Comparison of ENCODE assay signal across 9 cellular contexts in genomic region chr1:169312084-169312954, GRCh38. TPM values are rescaled to one million over a fixed set of nuclear protein-coding genes. Genes with fewer than 3 reads are reported as not detected.
DNase-seq lines count a peak whose midpoint lies in the region; ATAC-seq and TF ChIP-seq lines count a peak whose summit lies in the region.
"Had no signal": no experiment of that assay in that cellular context is flagged by ENCODE, and none has a peak within 500 bp of the region (broad histone marks: within the 10 kb centered on the region; RNA-seq: fewer than 3 reads in every experiment).

No MANE protein-coding gene starts in this region.

- no peak for TF ChIP-seq CTCF in IMR-90 (conservative IDR thresholded peaks at IDR 0.05; ENCODE audit: low read depth, low read length)
- TF ChIP-seq CTCF in fibroblast of lung (conservative IDR thresholded peaks at IDR 0.05 in 1 of 2, IDR thresholded peaks at IDR 0.05 in 1 of 2; ENCODE audit: low read depth in 1 of 2, low read length in 2 of 2) = no peak

- H2BK15ac ChIP-seq in IMR-90 (ENCODE audit: low read depth, low read length) = no peak overlapping the region

- no TSS peak for BruUV-seq in IMR-90 (replicated peaks; lab: Mats Ljungman, UMichigan)

- in situ Hi-C loops in IMR-90 (cut with MboI; ENCODE audit: low sequenced_read_pairs) = no loop called here

- no peak overlapping the region for H3K27ac Mint-ChIP-seq in stimulated activated naive B cell treated with anti-CD40 and anti-IgM and Interleukin-4, amounts not matched to agents 10 μg/mL and 1 μg/mL and 100 μg/mL, for 72 hours

- no peak overlapping the region for H2AK9ac ChIP-seq in IMR-90 (replicated peaks; ENCODE audit: low read depth, low read length, poor library complexity)

- H2BK120ac ChIP-seq in IMR-90 (ENCODE audit: low read depth, low read length) = peak overlapping the region; percentile 11; the same call in 1 of the 2 replicates

- no peak overlapping the region for H3K4me3 Mint-ChIP-seq in stimulated activated naive B cell treated with anti-CD40 and anti-IgM and Interleukin-4, amounts not matched to agents 10 μg/mL and 1 μg/mL and 100 μg/mL, for 72 hours

- H3K9me3 ChIP-seq in IMR-90 (ENCODE audit: control insufficient read depth, insufficient read depth, low read length) = no peaks in the 10 kb centered on the region
- no peaks in the 10 kb centered on the region for H3K9me3 ChIP-seq in fibroblast of lung (ENCODE audit: control insufficient read depth, insufficient read depth, low read depth, low read length)
- H3K9me3 ChIP-seq: pancreas had no signal

- H3K4me3 ChIP-seq in IMR-90 (ENCODE audit: insufficient read depth, low read depth, low read length) (no peak overlapping the region), fibroblast of lung (replicated peaks in 1 of 4; ENCODE audit: control extremely low read depth in 1 of 4, insufficient read depth in 1 of 4, low read depth in 3 of 4, low read length in 4 of 4) (no peak overlapping the region)
- H3K4me3 ChIP-seq: pancreas had no signal

- peaks cover 7 to 14% of the 10 kb centered on the region in 2 donors for H3K36me3 Mint-ChIP-seq in stimulated activated naive B cell treated with anti-CD40 and anti-IgM and Interleukin-4, amounts not matched to agents 10 μg/mL and 1 μg/mL and 100 μg/mL, for 72 hours

- H3K27me3 ChIP-seq in IMR-90 (ENCODE audit: control insufficient read depth, insufficient read depth, low read length) (no peaks in the 10 kb centered on the region), fibroblast of lung (ENCODE audit: control insufficient read depth, insufficient read depth, low read length) (no peaks in the 10 kb centered on the region)
- H3K27me3 ChIP-seq: pancreas had no signal

- H3K23ac ChIP-seq in IMR-90 (ENCODE audit: low read depth, low read length) = no peak overlapping the region

- H2BK20ac ChIP-seq in IMR-90 (ENCODE audit: low read depth, low read length) = no peak overlapping the region

- no peak overlapping the region for H2BK5ac ChIP-seq in IMR-90 (ENCODE audit: low read depth, low read length, poor library complexity, severe bottlenecking)

- H3K27ac ChIP-seq in IMR-90 (ENCODE audit: insufficient read depth, low read length) (no peak overlapping the region; the same call in 1 of the 2 replicates), fibroblast of lung (ENCODE audit: insufficient read depth, low read length) (peak overlapping the region; percentile 67)
- H3K27ac ChIP-seq: pancreas had no signal

- POLR2A ChIA-PET in IMR-90 (lab: Charles Lee; ENCODE audit: unreplicated experiment) = no interaction called here

- no peaks in the 10 kb centered on the region for H4K20me1 ChIP-seq in IMR-90 (ENCODE audit: insufficient read depth, low read length)
- H4K20me1 ChIP-seq in fibroblast of lung (ENCODE audit: control insufficient read depth, extremely low read depth, insufficient read depth, low read length) = no peaks in the 10 kb centered on the region

- TF ChIP-seq RAD21 in IMR-90 (IDR thresholded peaks at IDR 0.05; ENCODE audit: low read length) = no peak

- H3K9me3 Mint-ChIP-seq in stimulated activated naive B cell treated with anti-CD40 and anti-IgM and Interleukin-4, amounts not matched to agents 10 μg/mL and 1 μg/mL and 100 μg/mL, for 72 hours = no peaks in the 10 kb centered on the region

- peak; percentile 96 for ATAC-seq in IMR-90 (ENCODE audit: low read depth)
- ATAC-seq in stimulated activated naive B cell treated with anti-CD40 and anti-IgM and Interleukin-4, amounts not matched to agents 10 μg/mL and 1 μg/mL and 100 μg/mL, for 72 hours (replicated peaks) = peak; percentile 52 to 69

- H4K8ac ChIP-seq in IMR-90 (ENCODE audit: low read depth in 2 of 2, low read length in 2 of 2) = no peak overlapping the region

- intact Hi-C loops in IMR-90 (cut with micrococcal nuclease) = no loop called here

- H3K4me1 ChIP-seq in IMR-90 (ENCODE audit: control insufficient read depth, insufficient read depth, low read length) (peaks cover 2% of the 10 kb centered on the region; the same call in 1 of the 2 replicates), fibroblast of lung (ENCODE audit: control insufficient read depth, extremely low read depth, insufficient read depth, low read length) (peaks cover 6% of the 10 kb centered on the region)
- H3K4me1 ChIP-seq: pancreas had no signal

- H3K79me2 ChIP-seq in fibroblast of lung (ENCODE audit: control insufficient read depth, insufficient read depth, low read length) = no peaks in the 10 kb centered on the region

- DNase-seq in GM03348 (ENCODE audit: low spot score) = peak; percentile 77
- peak; percentile 98 for DNase-seq in IMR-90
- DNase-seq in activated CD4-positive, CD25-positive, alpha-beta regulatory T cell treated with anti-CD3 and anti-CD28 coated beads, Interleukin-2, amount 50 U/mL, for 72 hours = peak; percentile 36
- peak; percentile 92 to 99 for DNase-seq in fibroblast of lung (ENCODE audit: low read depth in 2 of 2)
- DNase-seq in stimulated activated naive B cell treated with anti-CD40 and anti-IgM and Interleukin-4, amounts not matched to agents 10 μg/mL and 1 μg/mL and 100 μg/mL, for 72 hours = no peak
- DNase-seq in D341Med (ENCODE audit: low spot score) = no peak
- DNase-seq in NCI-H146 (lab: John Stamatoyannopoulos, UW) = no peak
- DNase-seq in NCI-H1436 (lab: John Stamatoyannopoulos, UW) = no peak
- DNase-seq: pancreas had no signal

- H3K9me1 ChIP-seq in IMR-90 (ENCODE audit: insufficient read depth, low read length) = no peaks in the 10 kb centered on the region

- H3K27me3 Mint-ChIP-seq in stimulated activated naive B cell treated with anti-CD40 and anti-IgM and Interleukin-4, amounts not matched to agents 10 μg/mL and 1 μg/mL and 100 μg/mL, for 72 hours = no peaks in the 10 kb centered on the region

- no peak overlapping the region for H3K18ac ChIP-seq in IMR-90 (ENCODE audit: low read depth, low read length)

- TF ChIP-seq POLR2A in IMR-90 (IDR thresholded peaks at IDR 0.05; ENCODE audit: low read depth, low read length) = no peak

- H2AFZ ChIP-seq in IMR-90 (replicated peaks; ENCODE audit: low read length, poor library complexity) = no peak overlapping the region
- peak overlapping the region; percentile 26 for H2AFZ ChIP-seq in fibroblast of lung (ENCODE audit: low read length)

- H3K36me3 ChIP-seq in IMR-90 (ENCODE audit: control insufficient read depth, insufficient read depth, low read length) (no peaks in the 10 kb centered on the region), fibroblast of lung (ENCODE audit: control insufficient read depth, insufficient read depth, low read length) (no peaks in the 10 kb centered on the region)
- H3K36me3 ChIP-seq: pancreas had no signal

- 0 out of 4 replicates have a peak, but pooled peaks cover 0 to 3% of the 10 kb centered on the region in 2 experiments for H3K79me1 ChIP-seq in IMR-90 (ENCODE audit: low read depth in 1 of 2, low read length in 2 of 2)

- WGBS in IMR-90 (ENCODE audit: extremely low coverage in 2 of 2, insufficient read length in 1 of 2), 2 experiments = no CpG with 5 or more reads among the region's 5 CpGs

- no peak overlapping the region for H4K91ac ChIP-seq in IMR-90 (ENCODE audit: insufficient read depth, low read depth, low read length)

- 0 out of 2 replicates have a peak overlapping the region, but pooled peaks have one; percentile 8 for H3K14ac ChIP-seq in IMR-90 (replicated peaks; ENCODE audit: low read depth, low read length)

- 0 out of 2 replicates have a peak overlapping the region, but pooled peaks have one; percentile 7 for H3K4ac ChIP-seq in IMR-90 (ENCODE audit: low read depth, low read length)

- no peak overlapping the region for H4K5ac ChIP-seq in IMR-90 (ENCODE audit: low read depth, low read length)

- no peak overlapping the region for H3K56ac ChIP-seq in IMR-90 (ENCODE audit: extremely low read depth, insufficient read depth, low read length)

- dilution Hi-C loops in IMR-90 (cut with HindIII; ENCODE audit: low sequenced_read_pairs, unreplicated experiment) = no loop called here

- H3K9ac ChIP-seq in IMR-90 (ENCODE audit: low read depth, low read length) = no peak overlapping the region
- no peak overlapping the region for H3K9ac ChIP-seq in fibroblast of lung (ENCODE audit: insufficient read depth, low read length)

- H3K4me1 Mint-ChIP-seq in stimulated activated naive B cell treated with anti-CD40 and anti-IgM and Interleukin-4, amounts not matched to agents 10 μg/mL and 1 μg/mL and 100 μg/mL, for 72 hours = peaks cover 7% of the 10 kb centered on the region in 2 donors

- H2AK5ac ChIP-seq in IMR-90 (ENCODE audit: low read depth, low read length) = no peak overlapping the region

- CTCF ChIA-PET in IMR-90 (lab: Yijun Ruan, JAX) = interaction anchor here (0.7 kb wide), 1 partner anchor 10 kb away, joined by 3 read pairs; no protein-coding TSS in a partner anchor

- peak overlapping the region; percentile 21; the same call in 1 of the 2 replicates for H3K4me2 ChIP-seq in IMR-90 (ENCODE audit: low read depth, low read length)
- peak overlapping the region; percentile 64 for H3K4me2 ChIP-seq in fibroblast of lung (ENCODE audit: extremely low read depth, insufficient read depth, low read length)

TF ChIP-seq in IMR-90, 13 proteins besides CTCF, POLR2A, EP300 and RAD21 (continues in another document):
- TF ChIP-seq CEBPB (IDR thresholded peaks at IDR 0.05; ENCODE audit: low read depth, low read length) (peak; percentile 65; the same call in 1 of the 2 replicates), USF2 (IDR thresholded peaks at IDR 0.05; ENCODE audit: low read depth, low read length) (peak; percentile 96), RFX5 (IDR thresholded peaks at IDR 0.05; ENCODE audit: low read depth, low read length) (no peak)

RNA-seq across cellular contexts. Expression of gene NME7, which starts 55.3 kb away (rescaled TPM):
- total RNA-seq in IMR-90 (2012; rRNA removed) (18.3 and 44.4 TPM in 2 replicates), fibroblast of lung (21.0 and 24.7 TPM in 2 replicates)
- polyA plus RNA-seq in IMR-90 (2012; rRNA removed) (14.6 and 22.4 TPM in 2 replicates), fibroblast of lung (30.8 and 37.5 TPM in 2 replicates)
- polyA plus RNA-seq in IMR-90 (2012; cell fraction: cytosol; rRNA removed) = 2.4 and 3.8 TPM in 2 replicates
- polyA plus RNA-seq in IMR-90 (2012; cell fraction: nucleus; rRNA removed; ENCODE audit: low replicate concordance) = 0.62 and 4.6 TPM in 2 replicates
- 45.9 and 51.1 TPM in 2 replicates for polyA plus RNA-seq in fibroblast of lung (2012)
- polyA minus RNA-seq in fibroblast of lung (ENCODE audit: low replicate concordance) = 3.6 and 4.5 TPM in 2 replicates

RNA-seq across cellular contexts. Expression of gene BLZF1, which starts 55.7 kb away (rescaled TPM):
- 24.2 and 38.9 TPM in 2 replicates for total RNA-seq in IMR-90 (2012; rRNA removed)
- polyA plus RNA-seq in IMR-90 (2012; rRNA removed) = 11.4 and 14.2 TPM in 2 replicates
- 0.90 and 2.4 TPM in 2 replicates for polyA plus RNA-seq in IMR-90 (2012; cell fraction: cytosol; rRNA removed)
- polyA plus RNA-seq in IMR-90 (2012; cell fraction: nucleus; rRNA removed; ENCODE audit: low replicate concordance) = 0.88 and 15.0 TPM in 2 replicates
- total RNA-seq in fibroblast of lung = 23.9 and 27.1 TPM in 2 replicates
- polyA plus RNA-seq in fibroblast of lung = 23.2 and 28.0 TPM in 2 replicates
- 16.9 and 18.6 TPM in 2 replicates for polyA plus RNA-seq in fibroblast of lung (2012)
- polyA minus RNA-seq in fibroblast of lung (ENCODE audit: low replicate concordance) = 1.7 TPM in 1 of 2 replicates, not detected in the other

Comparison
In these comparisons a context has a peak if more than half of its experiments do, and no peak if none do; other contexts are left out.
1. DNase-seq: peak in GM03348 (single experiment), IMR-90 (single experiment), activated CD4-positive, CD25-positive, alpha-beta regulatory T cell treated with anti-CD3 and anti-CD28 coated beads, Interleukin-2, amount 50 U/mL, for 72 hours (single experiment) and fibroblast of lung (2 of 2); none in stimulated activated naive B cell treated with anti-CD40 and anti-IgM and Interleukin-4, amounts not matched to agents 10 μg/mL and 1 μg/mL and 100 μg/mL, for 72 hours (single experiment), D341Med (single experiment), NCI-H146 (single experiment) and NCI-H1436 (single experiment).